8 cellular contexts compared by ENCODE assay signal in genomic region chr18:8982416-8983183, GRCh38.
DNase-seq lines count a peak whose midpoint lies in the region; ATAC-seq and TF ChIP-seq lines count a peak whose summit lies in the region.

No MANE protein-coding gene starts in this region.

- H3K36me3 ChIP-seq in kidney epithelial cell (ENCODE audit: control insufficient read depth, insufficient read depth, low read length): no peaks in the 10 kb centered on the region

- no peak for ATAC-seq in HG02938 (IDR thresholded peaks at IDR 0.05; ENCODE audit: unreplicated experiment)
- ATAC-seq in HG03159 (IDR thresholded peaks at IDR 0.05; ENCODE audit: unreplicated experiment): no peak

- no peaks in the 10 kb centered on the region for H3K27me3 ChIP-seq in kidney epithelial cell (ENCODE audit: control insufficient read depth, insufficient read depth, low read length)

- peak; percentile 22 for DNase-seq in activated CD4-positive, alpha-beta T cell treated with anti-CD3 and anti-CD28 coated beads for 48 hours
- no peak for DNase-seq in activated CD4-positive, alpha-beta T cell treated with anti-CD3 and anti-CD28 coated beads, Interleukin-2, amount 50 U/mL, for 48 hours
- DNase-seq in NCI-H1694 treated with DMSO at 0.1 percent for 48 hours (lab: John Stamatoyannopoulos, UW) (peak; percentile 92), amniotic stem cell (lab: John Stamatoyannopoulos, UW) (peak; percentile 54), kidney epithelial cell (ENCODE audit: low read depth) (peak; percentile 53)
- DNase-seq in activated naive CD4-positive, alpha-beta T cell treated with Interleukin-2 at 50 U/mL for 16 hours: no peak

- peak; percentile 56 for TF ChIP-seq CTCF in kidney epithelial cell (IDR thresholded peaks at IDR 0.05; ENCODE audit: insufficient read depth, low read length, poor library complexity, severe bottlenecking)

- no peak overlapping the region for H3K4me3 ChIP-seq in kidney epithelial cell (ENCODE audit: low read depth, low read length)

Comparison
In these comparisons a context has a peak if more than half of its experiments do, and no peak if none do; other contexts are left out.
1. DNase-seq: peak in activated CD4-positive, alpha-beta T cell treated with anti-CD3 and anti-CD28 coated beads for 48 hours (single experiment), NCI-H1694 treated with DMSO at 0.1 percent for 48 hours (single experiment), amniotic stem cell (single experiment) and kidney epithelial cell (single experiment); none in activated CD4-positive, alpha-beta T cell treated with anti-CD3 and anti-CD28 coated beads, Interleukin-2, amount 50 U/mL, for 48 hours (0 of 2) and activated naive CD4-positive, alpha-beta T cell treated with Interleukin-2 at 50 U/mL for 16 hours (single experiment).